Comparison of ENCODE assay signal across 14 cellular contexts in genomic region chr5:118578093-118578492, GRCh38.
DNase-seq lines count a peak whose midpoint lies in the region; ATAC-seq and TF ChIP-seq lines count a peak whose summit lies in the region.
"Had no signal": no experiment of that assay in that cellular context is flagged by ENCODE, and none has a peak within 500 bp of the region (broad histone marks: within the 10 kb centered on the region; RNA-seq: fewer than 3 reads in every experiment).

No MANE protein-coding gene starts in this region.

- H3K4me1 ChIP-seq in mammary epithelial cell (ENCODE audit: insufficient read depth, low read length) (no peaks in the 10 kb centered on the region), lower lobe of right lung (no peaks in the 10 kb centered on the region), thoracic aorta (ENCODE audit: control insufficient read depth in 1 of 2, low read depth in 2 of 2) (peaks cover 13 to 43% of the 10 kb centered on the region in 2 donors)
- H3K4me1 ChIP-seq: HAP-1 had no signal

- H3K4me3 ChIP-seq in mammary epithelial cell (replicated peaks in 1 of 3; ENCODE audit: insufficient read depth in 1 of 3, low read depth in 2 of 3, low read length in 3 of 3) (no peak overlapping the region), lower lobe of right lung (no peak overlapping the region), thoracic aorta (no peak overlapping the region)
- H3K4me3 ChIP-seq: HAP-1 had no signal

- peak overlapping the region; percentile 18 for H2AFZ ChIP-seq in mammary epithelial cell (ENCODE audit: low read depth, low read length)

- no peak overlapping the region for H3K9ac ChIP-seq in mammary epithelial cell (ENCODE audit: insufficient read depth, low read length)

- BruUV-seq in mammary epithelial cell (replicated peaks; lab: Mats Ljungman, UMichigan): no TSS peak
- no TSS peak for BruUV-seq in MCF 10A (replicated peaks; lab: Mats Ljungman, UMichigan)

- no peaks in the 10 kb centered on the region for H3K36me3 Mint-ChIP-seq in MCF 10A (ENCODE audit: insufficient read depth, unreplicated experiment)
- H3K36me3 Mint-ChIP-seq in type B pancreatic cell: peaks cover 3% of the 10 kb centered on the region

- H3K27ac Mint-ChIP-seq in MCF 10A (ENCODE audit: low read depth, unreplicated experiment) (no peak overlapping the region), type B pancreatic cell (no peak overlapping the region)

- no peaks in the 10 kb centered on the region for H3K36me3 ChIP-seq in mammary epithelial cell (ENCODE audit: insufficient read depth, low read length)
- H3K36me3 ChIP-seq in lower lobe of right lung: no peaks in the 10 kb centered on the region
- H3K36me3 ChIP-seq in thoracic aorta: no peaks in the 10 kb centered on the region
- H3K36me3 ChIP-seq: HAP-1 had no signal

- H3K27ac ChIP-seq in mammary epithelial cell (ENCODE audit: insufficient read depth, low read depth, low read length): no peak overlapping the region
- H3K27ac ChIP-seq in lower lobe of right lung: peak overlapping the region; percentile 13
- H3K27ac ChIP-seq in thoracic aorta: peak overlapping the region; percentile 68 to 76
- H3K27ac ChIP-seq: C4-2B had no signal

- H3K4me3 Mint-ChIP-seq in MCF 10A (ENCODE audit: unreplicated experiment) (no peak overlapping the region), type B pancreatic cell (no peak overlapping the region)

- 0% methylated on average over 1 of the region's 3 CpGs for WGBS in mammary epithelial cell (ENCODE audit: low coverage, missing lambda C conversion rate)

- in situ Hi-C loops in mammary epithelial cell (cut with MboI; ENCODE audit: low sequenced_read_pairs in 2 of 2): no loop called here

- no peaks in the 10 kb centered on the region for H3K4me1 Mint-ChIP-seq in MCF 10A (ENCODE audit: insufficient read depth, unreplicated experiment)
- H3K4me1 Mint-ChIP-seq in type B pancreatic cell (ENCODE audit: unreplicated experiment): no peaks in the 10 kb centered on the region

- no peaks in the 10 kb centered on the region for H4K20me1 ChIP-seq in mammary epithelial cell (ENCODE audit: insufficient read depth, low read length)

- H3K9me3 ChIP-seq in mammary epithelial cell (replicated peaks; ENCODE audit: insufficient read depth, low read length) (no peaks in the 10 kb centered on the region), lower lobe of right lung (no peaks in the 10 kb centered on the region), thoracic aorta (no peaks in the 10 kb centered on the region)
- H3K9me3 ChIP-seq: HAP-1 had no signal

- dilution Hi-C loops in mammary epithelial cell (cut with HindIII; ENCODE audit: low sequenced_read_pairs): no loop called here

- POLR2A ChIA-PET in MCF 10A (lab: Yijun Ruan, JAX): no interaction called here

- DNase-seq in mammary epithelial cell (no peak), MCF 10A (ENCODE audit: unreplicated experiment) (no peak), fibroblast of gingiva (ENCODE audit: low read depth) (peak; percentile 87), lower lobe of right lung (no peak), thoracic aorta (ENCODE audit: low spot score) (no peak), DMS79 (lab: John Stamatoyannopoulos, UW) (no peak), GOT3 (lab: John Stamatoyannopoulos, UW) (no peak), type B pancreatic cell (ENCODE audit: extremely low spot score, unreplicated experiment) (no peak)
- DNase-seq: 8988T, Karpas-422, NCI-H187 treated with DMSO at 0.1 percent for 48 hours, NCI-H524 had no signal

- H3K9me3 Mint-ChIP-seq in MCF 10A (ENCODE audit: unreplicated experiment): peaks cover 10% of the 10 kb centered on the region
- peaks cover 9% of the 10 kb centered on the region for H3K9me3 Mint-ChIP-seq in type B pancreatic cell

- intact Hi-C loops in mammary epithelial cell (cut with micrococcal nuclease) (no loop called here), MCF 10A (cut with micrococcal nuclease) (no loop called here), lower lobe of right lung (cut with DNase I) (no loop called here)

- CTCF ChIA-PET in mammary epithelial cell (lab: Charles Lee; ENCODE audit: low non-redundant PET) (no interaction called here), MCF 10A (lab: Yijun Ruan, JAX) (no interaction called here)

- H3K79me2 ChIP-seq in mammary epithelial cell (ENCODE audit: insufficient read depth, low read length): no peaks in the 10 kb centered on the region

- no peak overlapping the region for H3K4me2 ChIP-seq in mammary epithelial cell (ENCODE audit: insufficient read depth, low read depth, low read length)

- no peak for ATAC-seq in lower lobe of right lung
- ATAC-seq in thoracic aorta (ENCODE audit: insufficient number of reproducible peaks, low FRiP score, low read depth): peak; percentile 29

- no peak for TF ChIP-seq CTCF in mammary epithelial cell (conservative IDR thresholded peaks at IDR 0.05 in 1 of 2, IDR thresholded peaks at IDR 0.05 in 1 of 2; ENCODE audit: extremely low read depth in 1 of 2, insufficient read depth in 1 of 2, low read depth in 1 of 2, low read length in 2 of 2)
- no peak for TF ChIP-seq CTCF in MCF 10A (IDR thresholded peaks at IDR 0.05; ENCODE audit: unreplicated experiment)
- no peak for TF ChIP-seq CTCF in lower lobe of right lung (IDR thresholded peaks at IDR 0.05)
- TF ChIP-seq CTCF in thoracic aorta (IDR thresholded peaks at IDR 0.05): no peak
- no peak for TF ChIP-seq CTCF in type B pancreatic cell (conservative IDR thresholded peaks at IDR 0.05)

- no peaks in the 10 kb centered on the region for H3K27me3 Mint-ChIP-seq in MCF 10A (ENCODE audit: insufficient read depth, unreplicated experiment)
- H3K27me3 Mint-ChIP-seq in type B pancreatic cell: peaks cover 8% of the 10 kb centered on the region

- no peaks in the 10 kb centered on the region for H3K27me3 ChIP-seq in mammary epithelial cell (ENCODE audit: insufficient read depth, low read length)
- H3K27me3 ChIP-seq in lower lobe of right lung (ENCODE audit: low read depth): no peaks in the 10 kb centered on the region
- H3K27me3 ChIP-seq in thoracic aorta (replicated peaks; ENCODE audit: insufficient read depth): no peaks in the 10 kb centered on the region
